Comparison of ENCODE assay signal across 19 cellular contexts in genomic region chr6:112054520-112055160, GRCh38. TPM values are rescaled to one million over a fixed set of nuclear protein-coding genes. Genes with fewer than 3 reads are reported as not detected.
"Had no signal": no experiment of that assay in that cellular context is flagged by ENCODE, and none has a peak within 500 bp of the region (broad histone marks: within the 10 kb centered on the region; RNA-seq: fewer than 3 reads in every experiment).

No MANE protein-coding gene starts in this region.

- H3K4me1 ChIP-seq: lower lobe of right lung, transverse colon, vagina had no signal

- DNase-seq: activated CD4-positive, alpha-beta T cell treated with anti-CD3 and anti-CD28 coated beads, Interleukin-2, amount 10 ng/mL, durations not matched to agents 7 days and 5 days; activated CD4-positive, CD25-positive, alpha-beta regulatory T cell; activated CD8-positive, alpha-beta memory T cell treated with anti-CD3 and anti-CD28 coated beads, Interleukin-2, amount 50 U/mL, for 48 hours; activated naive CD4-positive, alpha-beta T cell; aorta; cerebellar nuclear complex; effector memory CD8-positive, alpha-beta T cell; erythroblast; lower lobe of right lung; naive B cell; stimulated activated CD4-positive, alpha-beta T cell treated with anti-CD3 and anti-CD28 coated beads, Interleukin-15, amount 100 ng/mL, for 24 hours; stimulated activated CD4-positive, alpha-beta T cell treated with anti-CD3 and anti-CD28 coated beads, Interleukin-4, amount 100 ng/mL, for 1 hour; stimulated activated naive CD4-positive, alpha-beta T cell treated with Interleukin-2 at 50 U/mL for 16 hours; transverse colon had no signal

- ATAC-seq: effector memory CD8-positive, alpha-beta T cell; lower lobe of right lung had no signal

- H3K9me3 ChIP-seq: lower lobe of right lung, neutrophil, transverse colon, vagina had no signal

- H3K4me3 ChIP-seq: lower lobe of right lung, transverse colon, vagina had no signal

- H3K27me3 ChIP-seq: neutrophil, transverse colon, vagina had no signal

- H3K27ac ChIP-seq: lower lobe of right lung, neutrophil, transverse colon, vagina had no signal

- H3K36me3 ChIP-seq: lower lobe of right lung, neutrophil, transverse colon, vagina had no signal

RNA-seq across cellular contexts. Expression of gene CCN6, which starts 0.7 kb away (rescaled TPM):
- total RNA-seq: activated CD4-positive, alpha-beta T cell treated with anti-CD3 and anti-CD28 coated beads, Interleukin-2, amount 10 ng/mL, durations not matched to agents 7 days and 5 days; activated T-helper 1 cell treated with anti-CD3 and anti-CD28 coated beads, Interleukin-12 subunit alpha, Interleukin-12 subunit beta, Interleukin-2, Interleukin-4 antibody, amounts not matched to agents 30 ng/mL and 10 ng/mL and 1 ng/mL, durations not matched to agents 14 hours and 24 hours and 36 hours; aorta; fibroblast of villous mesenchyme; lower lobe of right lung; mononuclear cell; transverse colon; vagina had no signal
- polyA plus RNA-seq: aorta had no signal
